Comparison of ENCODE assay signal across 7 cellular contexts in genomic region chr10:45983538-45984186, GRCh38. TPM values are rescaled to one million over a fixed set of nuclear protein-coding genes. Genes with fewer than 3 reads are reported as not detected.
DNase-seq lines count a peak whose midpoint lies in the region; ATAC-seq and TF ChIP-seq lines count a peak whose summit lies in the region.
"Not testable (repeated sequence)": the region's sequence is repeated elsewhere in the genome, so short reads cannot be mapped to it uniquely, and the experiment has no call there.

No MANE protein-coding gene starts in this region.

- H3K27me3 ChIP-seq in OCI-LY1 (ENCODE audit: insufficient read depth, low read length); neutrophil: not testable (repeated sequence)

- peak; percentile 67 for ATAC-seq in HG03354 (IDR thresholded peaks at IDR 0.05; ENCODE audit: poor library complexity, severe bottlenecking, unreplicated experiment)
- ATAC-seq in left cardiac atrium, result peak; percentile 73 to 86

- not testable (repeated sequence) for H3K27ac Mint-ChIP-seq in activated CD4-positive, alpha-beta T cell treated with anti-CD3 and anti-CD28 coated beads, Interleukin-2, amount 10 ng/mL, durations not matched to agents 24 days and 14 days

- DNase-seq in G401 (ENCODE audit: low spot score) (peak; percentile 34), left cardiac atrium (peak; percentile 25)
- DNase-seq in activated CD4-positive, alpha-beta T cell treated with anti-CD3 and anti-CD28 coated beads, Interleukin-2, amount 10 ng/mL, durations not matched to agents 24 days and 14 days, result peak; percentile 86
- peak; percentile 42 for DNase-seq in central memory CD4-positive, alpha-beta T cell

- peaks cover 14% of the 10 kb centered on the region for H3K36me3 ChIP-seq in OCI-LY1 (ENCODE audit: insufficient read depth, low read length)
- H3K36me3 ChIP-seq in neutrophil, result not testable (repeated sequence)

- not testable (repeated sequence) for H3K4me2 ChIP-seq in OCI-LY1 (ENCODE audit: low read length)

- H3K9ac ChIP-seq in OCI-LY1 (ENCODE audit: low read length), result not testable (repeated sequence)

- H3K4me3 ChIP-seq in OCI-LY1 (ENCODE audit: low read depth, low read length, poor library complexity, severe bottlenecking); neutrophil (ENCODE audit: low read depth in 1 of 2, low read length in 1 of 2): not testable (repeated sequence)

- peak; percentile 21; the same call in 1 of the 2 replicates for TF ChIP-seq CTCF in OCI-LY1 (IDR thresholded peaks at IDR 0.05; ENCODE audit: low read length)
- peak; percentile 51 for TF ChIP-seq CTCF in neutrophil (IDR thresholded peaks at IDR 0.05)

- not testable (repeated sequence) for H2AFZ ChIP-seq in OCI-LY1 (ENCODE audit: low read length)

- H3K4me1 ChIP-seq in OCI-LY1 (ENCODE audit: insufficient read depth, low read length, severe bottlenecking); neutrophil (ENCODE audit: control insufficient read depth in 1 of 2, insufficient read depth in 1 of 2, low read depth in 1 of 2, low read length in 1 of 2): not testable (repeated sequence)

- H3K9me3 ChIP-seq in OCI-LY1 (ENCODE audit: low read length); neutrophil: not testable (repeated sequence)

- H3K9me2 ChIP-seq in OCI-LY1 (ENCODE audit: low read depth, low read length), result not testable (repeated sequence)

- H4K20me1 ChIP-seq in OCI-LY1 (ENCODE audit: insufficient read depth, low read length), result not testable (repeated sequence)

- H3K27ac ChIP-seq in OCI-LY1 (ENCODE audit: low read depth, low read length, poor library complexity, severe bottlenecking); neutrophil: not testable (repeated sequence)

- peaks cover 23% of the 10 kb centered on the region for H3K36me3 Mint-ChIP-seq in activated CD4-positive, alpha-beta T cell treated with anti-CD3 and anti-CD28 coated beads, Interleukin-2, amount 10 ng/mL, durations not matched to agents 24 days and 14 days (ENCODE audit: low read depth)

- not testable (repeated sequence) for H3K27me3 Mint-ChIP-seq in activated CD4-positive, alpha-beta T cell treated with anti-CD3 and anti-CD28 coated beads, Interleukin-2, amount 10 ng/mL, durations not matched to agents 24 days and 14 days

- not testable (repeated sequence) for H3F3A ChIP-seq in OCI-LY1 (ENCODE audit: insufficient read depth, low read length)

- H3K79me2 ChIP-seq in OCI-LY1 (ENCODE audit: insufficient read depth, low read length), result not testable (repeated sequence)

- H3K4me3 Mint-ChIP-seq in activated CD4-positive, alpha-beta T cell treated with anti-CD3 and anti-CD28 coated beads, Interleukin-2, amount 10 ng/mL, durations not matched to agents 24 days and 14 days, result not testable (repeated sequence)

- H3K4me1 Mint-ChIP-seq in activated CD4-positive, alpha-beta T cell treated with anti-CD3 and anti-CD28 coated beads, Interleukin-2, amount 10 ng/mL, durations not matched to agents 24 days and 14 days, result not testable (repeated sequence)

- intact Hi-C loops in activated CD4-positive, alpha-beta T cell treated with anti-CD3 and anti-CD28 coated beads, Interleukin-2, amount 10 ng/mL, durations not matched to agents 24 days and 14 days (cut with micrococcal nuclease); left cardiac atrium (cut with DNase I): not testable (repeated sequence)

- H3K9me3 Mint-ChIP-seq in activated CD4-positive, alpha-beta T cell treated with anti-CD3 and anti-CD28 coated beads, Interleukin-2, amount 10 ng/mL, durations not matched to agents 24 days and 14 days, result not testable (repeated sequence)

- in situ Hi-C loops in G401 (cut with HindIII; ENCODE audit: low sequenced_read_pairs), result not testable (repeated sequence)

RNA-seq across cellular contexts. Expression of gene TIMM23, which starts 11.4 kb away (rescaled TPM):
- 178 and 222 TPM in 2 replicates for total RNA-seq in G401 (2014; rRNA removed; shearing (Covaris generic))
- 105 and 110 TPM in 2 replicates for total RNA-seq in activated CD4-positive, alpha-beta T cell treated with anti-CD3 and anti-CD28 coated beads, Interleukin-2, amount 10 ng/mL, durations not matched to agents 24 days and 14 days
- 10 to 100 TPM; 59.2 to 80.5 TPM for total RNA-seq in left cardiac atrium

RNA-seq across cellular contexts. Expression of gene NCOA4, which starts 46.8 kb away (rescaled TPM):
- total RNA-seq in G401 (2014; rRNA removed; shearing (Covaris generic)), result 75.4 and 105 TPM in 2 replicates
- total RNA-seq in activated CD4-positive, alpha-beta T cell treated with anti-CD3 and anti-CD28 coated beads, Interleukin-2, amount 10 ng/mL, durations not matched to agents 24 days and 14 days, result 95.2 and 98.2 TPM in 2 replicates
- total RNA-seq in left cardiac atrium, result 100 to 1,000 TPM; 178 to 206 TPM

Comparison
In these comparisons a context has a peak if more than half of its experiments do, and no peak if none do; other contexts are left out.
1. DNase-seq: peak in every context shown above with its lines; median percentile 86 in activated CD4-positive, alpha-beta T cell treated with anti-CD3 and anti-CD28 coated beads, Interleukin-2, amount 10 ng/mL, durations not matched to agents 24 days and 14 days; 42 in central memory CD4-positive, alpha-beta T cell; 34 in G401; 25 in left cardiac atrium.